ENCODE assay signal across 27 cellular contexts in genomic region chr3:194365526-194365925, GRCh38. TPM values are rescaled to one million over a fixed set of nuclear protein-coding genes. Genes with fewer than 3 reads are reported as not detected.
"Had no signal": no experiment of that assay in that cellular context is flagged by ENCODE, and none has a peak within 500 bp of the region (broad histone marks: within the 10 kb centered on the region; RNA-seq: fewer than 3 reads in every experiment).

No MANE protein-coding gene starts in this region.

- H3K36me3 ChIP-seq: adrenal gland, Peyer's patch, SJSA1 had no signal

- ATAC-seq: activated CD4-positive, alpha-beta T cell treated with anti-CD3 and anti-CD28 coated beads for 36 hours; activated CD4-positive, CD25-positive, alpha-beta regulatory T cell treated with anti-CD3 and anti-CD28 coated beads, Interleukin-2, amount 50 U/mL, for 24 hours; activated naive CD4-positive, alpha-beta T cell treated with anti-CD3 and anti-CD28 coated beads, Interleukin-2, amount 50 U/mL, for 72 hours; activated T-cell treated with anti-CD3 and anti-CD28 coated beads, Interleukin-2, amount 50 U/mL, for 4 hours had no signal

- H3K4me1 ChIP-seq: adrenal gland, Peyer's patch had no signal

- H3K9ac ChIP-seq: SK-N-SH had no signal

- H3K27me3 ChIP-seq: Peyer's patch, SJSA1 had no signal

- H3K4me3 ChIP-seq: adrenal gland, Peyer's patch, SJSA1 had no signal

- DNase-seq: activated CD4-positive, alpha-beta memory T cell treated with anti-CD3 and anti-CD28 coated beads for 36 hours; activated CD4-positive, alpha-beta T cell treated with anti-CD3 and anti-CD28 coated beads for 36 hours; activated CD4-positive, alpha-beta T cell treated with anti-CD3 and anti-CD28 coated beads, Interleukin-2, amount 10 ng/mL, durations not matched to agents 7 days and 5 days; activated CD8-positive, alpha-beta memory T cell treated with anti-CD3 and anti-CD28 coated beads, Interleukin-2, amount 50 U/mL, for 4 hours; activated gamma-delta T cell treated with Interleukin-2 at 50 U/mL for 16 hours; activated naive CD4-positive, alpha-beta T cell treated with anti-CD3 and anti-CD28 coated beads for 36 hours; activated T-cell treated with anti-CD3 and anti-CD28 coated beads for 4 hours; activated T-cell treated with anti-CD3 and anti-CD28 coated beads, Interleukin-2, amount 50 U/mL, for 4 hours; central memory CD4-positive, alpha-beta T cell; MM.1S; MV-4-11; NCI-H1436 treated with DMSO at 0.1 percent for 48 hours; NCI-H2029; NCI-H748 treated with DMSO at 0.1 percent for 48 hours; NK-92 treated with Interleukin-12 subunit alpha and Interleukin-12 subunit beta, amount 100 ng/mL, for 24 hours; PC-3; Peyer's patch; SHP77 treated with DMSO at 0.1 percent for 48 hours had no signal

- H3K27ac ChIP-seq: adrenal gland, Peyer's patch, SJSA1 had no signal

- H3K9me3 ChIP-seq: adrenal gland, Peyer's patch, SJSA1, SK-N-SH had no signal

RNA-seq across cellular contexts. Expression of gene LRRC15, which starts 4.0 kb away (rescaled TPM):
- total RNA-seq: activated CD4-positive, alpha-beta memory T cell treated with anti-CD3 and anti-CD28 coated beads for 36 hours; activated CD4-positive, alpha-beta T cell treated with anti-CD3 and anti-CD28 coated beads, Interleukin-2, amount 10 ng/mL, durations not matched to agents 7 days and 5 days; activated naive CD4-positive, alpha-beta T cell treated with anti-CD3 and anti-CD28 coated beads for 36 hours; activated naive CD4-positive, alpha-beta T cell treated with anti-CD3 and anti-CD28 coated beads, Interleukin-2, amount 50 U/mL, for 72 hours; activated T-cell treated with anti-CD3 and anti-CD28 coated beads, Interleukin-2, amount 50 U/mL, for 4 hours; activated T-helper 1 cell treated with anti-CD3 and anti-CD28 coated beads, Interleukin-12 subunit alpha, Interleukin-12 subunit beta, Interleukin-2, Interleukin-4 antibody, amounts not matched to agents 30 ng/mL and 10 ng/mL and 1 ng/mL, durations not matched to agents 14 hours and 24 hours and 36 hours; cerebellum; NCI-H460 had no signal

RNA-seq across cellular contexts. Expression of gene CPN2, which starts 14.4 kb away (rescaled TPM):
- total RNA-seq: activated CD4-positive, alpha-beta memory T cell treated with anti-CD3 and anti-CD28 coated beads for 36 hours; activated CD4-positive, alpha-beta T cell treated with anti-CD3 and anti-CD28 coated beads for 36 hours; activated CD4-positive, alpha-beta T cell treated with anti-CD3 and anti-CD28 coated beads, Interleukin-2, amount 10 ng/mL, durations not matched to agents 7 days and 5 days; activated naive CD4-positive, alpha-beta T cell treated with anti-CD3 and anti-CD28 coated beads for 36 hours; activated naive CD4-positive, alpha-beta T cell treated with anti-CD3 and anti-CD28 coated beads, Interleukin-2, amount 50 U/mL, for 72 hours; activated T-helper 1 cell treated with anti-CD3 and anti-CD28 coated beads, Interleukin-12 subunit alpha, Interleukin-12 subunit beta, Interleukin-2, Interleukin-4 antibody, amounts not matched to agents 30 ng/mL and 10 ng/mL and 1 ng/mL, durations not matched to agents 14 hours and 24 hours and 36 hours; cerebellum; LHCN-M2; NCI-H460; Peyer's patch; SJSA1 had no signal
- polyA plus RNA-seq: SK-N-SH had no signal

RNA-seq across cellular contexts. Expression of gene GP5, which starts 33.5 kb away (rescaled TPM):
- total RNA-seq: NCI-H460, PC-3, Peyer's patch, SJSA1 had no signal
- polyA plus RNA-seq: adrenal gland had no signal
